In genomic region chr2:6590442-6590841, GRCh38 we compare ENCODE assay signal across 23 cellular contexts.
DNase-seq lines count a peak whose midpoint lies in the region; ATAC-seq, FAIRE-seq and TF ChIP-seq lines count a peak whose summit lies in the region.
"Had no signal": no experiment of that assay in that cellular context is flagged by ENCODE, and none has a peak within 500 bp of the region (broad histone marks: within the 10 kb centered on the region; RNA-seq: fewer than 3 reads in every experiment).

No MANE protein-coding gene starts in this region.

- no peaks in the 10 kb centered on the region for H3K27me3 ChIP-seq in breast epithelium
- no peaks in the 10 kb centered on the region for H3K27me3 ChIP-seq in foreskin keratinocyte
- H3K27me3 ChIP-seq: BE2C; BLaER1 treated with 17β-estradiol and CSF1 and Interleukin-3, amounts not matched to agents 10 nM and 100 nM had no signal

- H3K36me3 ChIP-seq in breast epithelium = no peaks in the 10 kb centered on the region
- H3K36me3 ChIP-seq: BE2C; BLaER1 treated with 17β-estradiol and CSF1 and Interleukin-3, amounts not matched to agents 10 nM and 100 nM had no signal

- H3K27ac ChIP-seq in breast epithelium (no peak overlapping the region), foreskin keratinocyte (no peak overlapping the region)
- H3K27ac ChIP-seq: 22Rv1; BLaER1 treated with 17β-estradiol and CSF1 and Interleukin-3, amounts not matched to agents 10 nM and 100 nM had no signal

- no TSS peak for BruUV-seq in MCF 10A (replicated peaks; lab: Mats Ljungman, UMichigan)

- CTCF ChIA-PET in MCF 10A (lab: Yijun Ruan, JAX) = interaction anchor here (1.0 to 1.1 kb wide), 2 partner anchors 8 to 10 kb away, joined by 3 read pairs; no protein-coding TSS in a partner anchor

- POLR2A ChIA-PET in MCF 10A (lab: Yijun Ruan, JAX) = interaction anchor here (0.5 kb wide), 1 partner anchor 421 kb away, joined by 3 read pairs; no protein-coding TSS in a partner anchor

- no peak for TF ChIP-seq CTCF in MCF 10A (IDR thresholded peaks at IDR 0.05; ENCODE audit: unreplicated experiment)
- no peak for TF ChIP-seq CTCF in breast epithelium (IDR thresholded peaks at IDR 0.05)
- TF ChIP-seq CTCF in foreskin keratinocyte (conservative IDR thresholded peaks at IDR 0.05) = no peak

- H3K9me3 ChIP-seq in breast epithelium = no peaks in the 10 kb centered on the region
- H3K9me3 ChIP-seq: BE2C; BLaER1 treated with 17β-estradiol and CSF1 and Interleukin-3, amounts not matched to agents 10 nM and 100 nM had no signal

- intact Hi-C loops in MCF 10A (cut with micrococcal nuclease) = no loop called here
- intact Hi-C loops in breast epithelium (cut with DNase I; ENCODE audit: low total_unique reads) = no loop called here

- peak; percentile 86 for ATAC-seq in foreskin keratinocyte
- ATAC-seq in GM21390 (IDR thresholded peaks at IDR 0.05; ENCODE audit: unreplicated experiment) = no peak
- ATAC-seq: GM23338, HCT116 had no signal

- no peak overlapping the region for H3K4me3 Mint-ChIP-seq in MCF 10A (ENCODE audit: unreplicated experiment)
- H3K4me3 Mint-ChIP-seq: CD14-positive monocyte, GM23338, H9 had no signal

- no peak overlapping the region for H3K27ac Mint-ChIP-seq in MCF 10A (ENCODE audit: low read depth, unreplicated experiment)
- H3K27ac Mint-ChIP-seq: CD14-positive monocyte; CD4-positive, alpha-beta memory T cell; GM23338; H9 had no signal

- FAIRE-seq in urothelium cell line (lab: Jason Lieb, UNC) = no peak
- FAIRE-seq: A204.1, GM12891, GM18507 had no signal

- no peaks in the 10 kb centered on the region for H3K27me3 Mint-ChIP-seq in MCF 10A (ENCODE audit: insufficient read depth, unreplicated experiment)
- H3K27me3 Mint-ChIP-seq: CD4-positive, alpha-beta memory T cell had no signal

- peak; percentile 16 for DNase-seq in MCF 10A (ENCODE audit: unreplicated experiment)
- no peak for DNase-seq in breast epithelium (ENCODE audit: low spot score in 2 of 2)
- peak; percentile 56 to 84 for DNase-seq in foreskin keratinocyte
- DNase-seq in urothelium cell line (ENCODE audit: low spot score) = peak; percentile 11
- no peak for DNase-seq in OCI-M2 (lab: John Stamatoyannopoulos, UW; ENCODE audit: unreplicated experiment)
- DNase-seq: AML-193; BE2C; Calu3; CD4-positive, alpha-beta memory T cell; COR-L47; DMS53; DMS79 treated with DMSO at 0.1 percent for 48 hours; GF-D8; H9 had no signal

- TF ChIP-seq POLR2A in breast epithelium (IDR thresholded peaks at IDR 0.05) = no peak

- H3K4me3 ChIP-seq in breast epithelium = no peak overlapping the region
- H3K4me3 ChIP-seq: BLaER1 treated with 17β-estradiol and CSF1 and Interleukin-3, amounts not matched to agents 10 nM and 100 nM; GM23338 had no signal

- H3K4me1 ChIP-seq in breast epithelium (no peaks in the 10 kb centered on the region), foreskin keratinocyte (peaks cover 12% of the 10 kb centered on the region)
- H3K4me1 ChIP-seq: BE2C; BLaER1 treated with 17β-estradiol and CSF1 and Interleukin-3, amounts not matched to agents 10 nM and 100 nM had no signal

- no peaks in the 10 kb centered on the region for H3K4me1 Mint-ChIP-seq in MCF 10A (ENCODE audit: insufficient read depth, unreplicated experiment)
- H3K4me1 Mint-ChIP-seq: CD14-positive monocyte; CD4-positive, alpha-beta memory T cell; GM23338; H9 had no signal

- no peaks in the 10 kb centered on the region for H3K36me3 Mint-ChIP-seq in MCF 10A (ENCODE audit: insufficient read depth, unreplicated experiment)
- H3K36me3 Mint-ChIP-seq: CD14-positive monocyte; CD4-positive, alpha-beta memory T cell had no signal

- H3K9me3 Mint-ChIP-seq in MCF 10A (ENCODE audit: unreplicated experiment) = peaks cover 16% of the 10 kb centered on the region
- H3K9me3 Mint-ChIP-seq: H9 had no signal

Comparison
In these comparisons a context has a peak if more than half of its experiments do, and no peak if none do; other contexts are left out.
1. DNase-seq: peak in MCF 10A (single experiment), foreskin keratinocyte (2 of 2) and urothelium cell line (single experiment); none in breast epithelium (0 of 2) and OCI-M2 (single experiment).